ENCODE assay signal across 8 cellular contexts in the genomic region with DNA sequence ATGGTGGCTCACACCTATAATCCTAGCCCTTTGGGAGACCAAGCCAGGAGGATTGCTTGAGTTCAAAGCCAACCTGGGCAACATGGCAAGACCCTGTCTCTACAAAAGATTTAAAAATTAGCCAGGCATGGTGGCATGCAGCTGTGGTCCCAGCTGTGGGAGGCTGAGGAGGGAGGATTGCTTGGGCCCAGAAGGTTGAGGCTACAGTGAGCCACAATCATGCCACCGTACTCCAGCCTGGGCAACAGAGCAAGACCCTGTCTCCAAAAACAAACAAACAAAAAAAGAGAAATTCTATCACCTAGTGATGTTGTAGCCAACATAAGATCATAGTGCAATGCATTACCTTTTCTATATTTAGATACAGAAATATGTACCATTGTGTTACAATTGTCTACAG.
"Had no signal": no experiment of that assay in that cellular context is flagged by ENCODE, and none has a peak within 500 bp of the region (broad histone marks: within the 10 kb centered on the region; RNA-seq: fewer than 3 reads in every experiment).

No MANE protein-coding gene starts in this region.

- H3K9me3 ChIP-seq: HAP-1 had no signal

- H3K4me3 ChIP-seq: GM23248, HAP-1 had no signal

- ATAC-seq: HCT116 had no signal

- DNase-seq: GM23248, GOT3, H7, IMR-90, KBM-7 had no signal

- H3K36me3 ChIP-seq: HAP-1 had no signal

- H3K27ac ChIP-seq: GM23248, HL-60 had no signal
